In the genomic region with DNA sequence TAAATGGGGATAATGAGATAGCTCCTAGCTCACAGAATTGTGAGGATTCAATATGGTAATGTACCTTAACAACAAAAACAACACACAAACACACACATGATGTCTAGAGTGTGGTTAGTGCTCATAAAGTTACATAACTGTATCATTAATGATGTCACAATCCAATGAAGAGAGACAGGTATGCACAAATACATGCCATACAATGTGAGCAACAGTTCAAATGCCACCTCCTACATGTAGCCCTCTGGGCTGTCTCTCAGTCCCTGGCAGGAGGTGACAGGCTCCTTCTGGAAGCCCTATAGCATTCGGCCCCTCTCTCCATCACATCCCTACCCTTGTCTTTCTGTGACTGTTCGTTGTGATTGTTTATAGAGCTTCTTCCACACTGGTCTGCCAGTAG, we compare ENCODE assay signal across 14 cellular contexts. TPM values are rescaled to one million over a fixed set of nuclear protein-coding genes. Genes with fewer than 3 reads are reported as not detected.
DNase-seq lines count a peak whose midpoint lies in the region; ATAC-seq and TF ChIP-seq lines count a peak whose summit lies in the region.
"Had no signal": no experiment of that assay in that cellular context is flagged by ENCODE, and none has a peak within 500 bp of the region (broad histone marks: within the 10 kb centered on the region; RNA-seq: fewer than 3 reads in every experiment).

No MANE protein-coding gene starts in this region.

- H3K4me3 ChIP-seq in AG10803 (ENCODE audit: low read length) (no peak overlapping the region), HUES6 (ENCODE audit: low read depth, low read length) (no peak overlapping the region), endodermal cell (ENCODE audit: low read length) (no peak overlapping the region), ovary (no peak overlapping the region)
- H3K4me3 ChIP-seq: BLaER1 treated with 17β-estradiol and CSF1 and Interleukin-3, amounts not matched to agents 10 nM and 100 nM; right atrium auricular region had no signal

- no peaks in the 10 kb centered on the region for H3K9me3 ChIP-seq in HUES6 (ENCODE audit: control insufficient read depth, insufficient read depth, low read depth, low read length)
- no peaks in the 10 kb centered on the region for H3K9me3 ChIP-seq in endodermal cell (ENCODE audit: control insufficient read depth, low read length)
- H3K9me3 ChIP-seq in ovary = no peaks in the 10 kb centered on the region
- H3K9me3 ChIP-seq: BLaER1 treated with 17β-estradiol and CSF1 and Interleukin-3, amounts not matched to agents 10 nM and 100 nM; right atrium auricular region had no signal

- no peak for ATAC-seq in HG02970 (IDR thresholded peaks at IDR 0.05; ENCODE audit: low FRiP score, unreplicated experiment)

- H3K36me3 Mint-ChIP-seq in endodermal cell (ENCODE audit: low read depth) = no peaks in the 10 kb centered on the region
- H3K36me3 Mint-ChIP-seq in osteocyte (ENCODE audit: unreplicated experiment) = no peaks in the 10 kb centered on the region

- intact Hi-C loops in ovary (cut with DNase I) = loop anchor here in 1 of 4 donors (5.0 kb wide), 1 partner anchor 34 kb away; no protein-coding TSS in a partner anchor

- peak overlapping the region; percentile 36; the same call in 1 of the 2 replicates for H3K27ac ChIP-seq in HUES6 (ENCODE audit: low read depth, low read length)
- no peak overlapping the region for H3K27ac ChIP-seq in endodermal cell (ENCODE audit: low read depth, low read length)
- no peak overlapping the region for H3K27ac ChIP-seq in ovary

- H3K4me3 Mint-ChIP-seq in endodermal cell = no peak overlapping the region
- H3K4me3 Mint-ChIP-seq in osteocyte (ENCODE audit: unreplicated experiment) = no peak overlapping the region

- peaks cover 9% of the 10 kb centered on the region for H3K27me3 Mint-ChIP-seq in endodermal cell (ENCODE audit: insufficient read depth)
- no peaks in the 10 kb centered on the region for H3K27me3 Mint-ChIP-seq in osteocyte (ENCODE audit: unreplicated experiment)

- H3K9me3 Mint-ChIP-seq in endodermal cell = no peaks in the 10 kb centered on the region
- no peaks in the 10 kb centered on the region for H3K9me3 Mint-ChIP-seq in osteocyte (ENCODE audit: unreplicated experiment)

- no peak for TF ChIP-seq POLR2A in ovary (IDR thresholded peaks at IDR 0.05)

- H3K36me3 ChIP-seq in HUES6 (ENCODE audit: control insufficient read depth, insufficient read depth, low read length) = no peaks in the 10 kb centered on the region
- no peaks in the 10 kb centered on the region for H3K36me3 ChIP-seq in endodermal cell (ENCODE audit: control insufficient read depth, insufficient read depth, low read length)
- no peaks in the 10 kb centered on the region for H3K36me3 ChIP-seq in ovary
- H3K36me3 ChIP-seq: right atrium auricular region had no signal

- TF ChIP-seq CTCF in AG10803 (conservative IDR thresholded peaks at IDR 0.05; ENCODE audit: low read length) (no peak), endodermal cell (conservative IDR thresholded peaks at IDR 0.05) (no peak), osteocyte (IDR thresholded peaks at IDR 0.05) (no peak), ovary (IDR thresholded peaks at IDR 0.05) (no peak)

- H3K4me1 ChIP-seq in HUES6 (ENCODE audit: control insufficient read depth, insufficient read depth, low read length) (peaks cover 57% of the 10 kb centered on the region), endodermal cell (ENCODE audit: control insufficient read depth, insufficient read depth, low read length) (peaks cover 43% of the 10 kb centered on the region), ovary (ENCODE audit: insufficient read depth) (peaks cover 12% of the 10 kb centered on the region)

- no peak for TF ChIP-seq EP300 in ovary (IDR thresholded peaks at IDR 0.05)

- WGBS in endodermal cell (ENCODE audit: insufficient coverage in 1 of 2, insufficient read length in 1 of 2), 2 experiments = 78% methylated on average over 2 of the region's 2 CpGs; no CpG with 5 or more reads in 1 of the 2 experiments
- 90 to 92% (median 91%) methylated on average over 2 of the region's 2 CpGs for WGBS in ovary, 3 donors

- no peaks in the 10 kb centered on the region for H3K27me3 ChIP-seq in HUES6 (ENCODE audit: control insufficient read depth, insufficient read depth, low read length)
- H3K27me3 ChIP-seq in endodermal cell (ENCODE audit: control insufficient read depth, insufficient read depth, low read length, poor library complexity, severe bottlenecking) = no peaks in the 10 kb centered on the region
- H3K27me3 ChIP-seq in ovary = no peaks in the 10 kb centered on the region
- H3K27me3 ChIP-seq: BLaER1 treated with 17β-estradiol and CSF1 and Interleukin-3, amounts not matched to agents 10 nM and 100 nM; right atrium auricular region had no signal

- DNase-seq in AG10803 (ENCODE audit: low read depth) (peak; percentile 40), endodermal cell (no peak), osteocyte (ENCODE audit: extremely low spot score, unreplicated experiment) (no peak), NCI-H128 (lab: John Stamatoyannopoulos, UW; ENCODE audit: unreplicated experiment) (no peak), mesenteric fat pad (ENCODE audit: low spot score) (no peak), ovary (no peak)
- DNase-seq: effector memory CD4-positive, alpha-beta T cell; OCI-M1 had no signal

- H3K4me1 Mint-ChIP-seq in endodermal cell = peaks cover 49% of the 10 kb centered on the region
- peaks cover 44% of the 10 kb centered on the region for H3K4me1 Mint-ChIP-seq in osteocyte (ENCODE audit: unreplicated experiment)

- H3K9ac ChIP-seq in HUES6 (ENCODE audit: low read length) (peak overlapping the region; percentile 56), endodermal cell (ENCODE audit: extremely low read depth, low read length, poor library complexity, severe bottlenecking) (no peak overlapping the region)

- H3K27ac Mint-ChIP-seq in endodermal cell (peak overlapping the region; percentile 82), osteocyte (ENCODE audit: unreplicated experiment) (peak overlapping the region; percentile 83)

RNA-seq across cellular contexts. Expression of gene MICALL1, which starts 8.3 kb away (rescaled TPM):
- total RNA-seq in endodermal cell = 10 to 100 TPM; 33.5 to 36.6 TPM
- 28.1 TPM for polyA plus RNA-seq in endodermal cell (2013, experiment 1 of 2)
- 24.7 TPM for polyA plus RNA-seq in endodermal cell (2013, experiment 2 of 2)
- 51.2 and 56.6 TPM in 2 replicates for total RNA-seq in osteocyte
- 44.7 TPM for total RNA-seq in mesenteric fat pad
- total RNA-seq in ovary = 10 to 100 TPM in 6 of 7 donors, 1 to 10 TPM in 1; 6.2 to 30.0 (median 23.3) TPM
- polyA plus RNA-seq in ovary = 1 to 10 TPM; 7.9 to 9.0 TPM

RNA-seq across cellular contexts. Expression of gene EIF3L, which starts 48.6 kb away (rescaled TPM):
- 100 to 1,000 TPM; 469 to 541 TPM for total RNA-seq in endodermal cell
- polyA plus RNA-seq in endodermal cell (2013, experiment 1 of 2) = 523 TPM
- polyA plus RNA-seq in endodermal cell (2013, experiment 2 of 2) = 462 TPM
- total RNA-seq in osteocyte = 435 and 452 TPM in 2 replicates
- total RNA-seq in mesenteric fat pad = 258 TPM
- total RNA-seq in ovary = 1,000 to 10,000 TPM in 2 of 7 donors, 100 to 1,000 TPM in 5; 534 to 1,344 (median 896) TPM
- polyA plus RNA-seq in ovary = 1,000 to 10,000 TPM in 1 of 2 donors, 100 to 1,000 TPM in 1; 725 to 1,289 TPM

RNA-seq across cellular contexts. Expression of gene ANKRD54, which starts 53.7 kb away (rescaled TPM):
- total RNA-seq in endodermal cell = 10 to 100 TPM; 14.1 to 14.3 TPM
- 22.1 TPM for polyA plus RNA-seq in endodermal cell (2013, experiment 1 of 2)
- polyA plus RNA-seq in endodermal cell (2013, experiment 2 of 2) = 23.6 TPM
- total RNA-seq in osteocyte = 18.1 and 20.4 TPM in 2 replicates
- total RNA-seq in mesenteric fat pad = 15.6 TPM
- 10 to 100 TPM; 28.5 to 48.6 (median 36.2) TPM for total RNA-seq in ovary
- polyA plus RNA-seq in ovary = 10 to 100 TPM; 14.4 to 24.4 TPM

RNA-seq across cellular contexts. Expression of gene C22orf23, which starts 55.6 kb away (rescaled TPM):
- total RNA-seq in endodermal cell = under 1 TPM; 0.29 to 0.44 TPM
- polyA plus RNA-seq in endodermal cell (2013, experiment 1 of 2) = 1.4 TPM
- 1.1 TPM for polyA plus RNA-seq in endodermal cell (2013, experiment 2 of 2)
- total RNA-seq in osteocyte = not detected in 2 replicates
- not detected for total RNA-seq in mesenteric fat pad
- total RNA-seq in ovary = 1 to 10 TPM in 3 of 7 donors, under 1 TPM in 4; 0.28 to 2.6 (median 0.77) TPM
- under 1 TPM; 0.41 to 0.87 TPM for polyA plus RNA-seq in ovary
- total RNA-seq: lower leg skin; T-helper 2 cell treated with Interferon-gamma antibody and Interleukin-4, amounts not matched to agents 100 ng/mL and 5 ng/mL, for 36 hours had no signal

RNA-seq across cellular contexts. Expression of gene POLR2F, which starts 55.7 kb away (rescaled TPM):
- total RNA-seq in endodermal cell (100 to 1,000 TPM in 1 of 2 donors, 10 to 100 TPM in 1; 98.0 to 105 TPM), osteocyte (77.9 and 81.1 TPM in 2 replicates), mesenteric fat pad (56.9 TPM), ovary (10 to 100 TPM; 54.8 to 87.9 (median 65.2) TPM)
- 122 TPM for polyA plus RNA-seq in endodermal cell (2013, experiment 1 of 2)
- 100 TPM for polyA plus RNA-seq in endodermal cell (2013, experiment 2 of 2)
- polyA plus RNA-seq in ovary = 100 to 1,000 TPM in 1 of 2 donors, 10 to 100 TPM in 1; 40.3 to 101 TPM
